Comparison of ENCODE assay signal across 9 cellular contexts in genomic region chr7:42831051-42831952, GRCh38.
DNase-seq lines count a peak whose midpoint lies in the region; ATAC-seq, FAIRE-seq and TF ChIP-seq lines count a peak whose summit lies in the region.
"Had no signal": no experiment of that assay in that cellular context is flagged by ENCODE, and none has a peak within 500 bp of the region (broad histone marks: within the 10 kb centered on the region; RNA-seq: fewer than 3 reads in every experiment).

No MANE protein-coding gene starts in this region.

- H3K9me3 ChIP-seq in right lobe of liver, result no peaks in the 10 kb centered on the region
- H3K9me3 ChIP-seq in uterus, result no peaks in the 10 kb centered on the region
- H3K9me3 ChIP-seq: HAP-1 had no signal

- WGBS in right lobe of liver (ENCODE audit: insufficient coverage, low coverage, low lambda C conversion rate, missing lambda C conversion rate), result 27% methylated on average over 7 of the region's 7 CpGs

- TF ChIP-seq CTCF in BJ (IDR thresholded peaks at IDR 0.05; ENCODE audit: insufficient read depth, low read depth, low read length) (peak; percentile 76), right lobe of liver (IDR thresholded peaks at IDR 0.05) (peak; percentile 34 to 57 (median 49)), uterus (IDR thresholded peaks at IDR 0.05) (peak; percentile 64 to 85 (median 71))

- no peaks in the 10 kb centered on the region for H3K4me1 ChIP-seq in right lobe of liver
- H3K4me1 ChIP-seq in uterus, result peaks cover 0 to 9% of the 10 kb centered on the region in 2 donors
- H3K4me1 ChIP-seq: HAP-1 had no signal

- POLR2A ChIA-PET in BJ (lab: Charles Lee), result no interaction called here

- H3K27ac Mint-ChIP-seq in effector memory CD8-positive, alpha-beta T cell, result no peak overlapping the region

- no peak for TF ChIP-seq POLR2A in right lobe of liver (IDR thresholded peaks at IDR 0.05)
- no peak for TF ChIP-seq POLR2A in uterus (IDR thresholded peaks at IDR 0.05)
- TF ChIP-seq POLR2A in GM12891 (IDR thresholded peaks at IDR 0.05; ENCODE audit: low read depth, low read length), result no peak

- no peaks in the 10 kb centered on the region for H3K36me3 Mint-ChIP-seq in effector memory CD8-positive, alpha-beta T cell (ENCODE audit: insufficient read depth)

- FAIRE-seq in GM12891 (lab: Jason Lieb, UNC), result no peak

- DNase-seq in BJ (ENCODE audit: low read depth), result no peak
- DNase-seq in LHCN-M2 (ENCODE audit: low read depth), result peak; percentile 31
- peak; percentile 34 for DNase-seq in cerebellar cortex (ENCODE audit: low spot score)
- peak in 1 of 3 donors; percentile 21 for DNase-seq in right lobe of liver
- DNase-seq in uterus, result peak; percentile 55 to 57
- DNase-seq in effector memory CD8-positive, alpha-beta T cell, result no peak
- no peak for DNase-seq in GM12891 (ENCODE audit: insufficient read length, low spot score)
- no peak for DNase-seq in NCI-H2196 treated with DMSO at 0.1 percent for 48 hours (lab: John Stamatoyannopoulos, UW; ENCODE audit: unreplicated experiment)

- CTCF ChIA-PET in BJ (lab: Yijun Ruan, JAX), result interaction anchor here (0.5 to 6.2 kb wide), 12 partner anchors 9 to 889 kb away, joined by 3 to 79 read pairs (median 3); no protein-coding TSS in a partner anchor

- no peak overlapping the region for H3K27ac ChIP-seq in right lobe of liver
- H3K27ac ChIP-seq in uterus, result peak overlapping the region; percentile 62 to 68

- H3K36me3 ChIP-seq in BJ (ENCODE audit: control insufficient read depth, insufficient read depth, low read length), result no peaks in the 10 kb centered on the region
- H3K36me3 ChIP-seq in right lobe of liver, result no peaks in the 10 kb centered on the region
- H3K36me3 ChIP-seq in uterus, result no peaks in the 10 kb centered on the region
- H3K36me3 ChIP-seq: HAP-1 had no signal

- no peak overlapping the region for H3K4me3 Mint-ChIP-seq in effector memory CD8-positive, alpha-beta T cell

- no peaks in the 10 kb centered on the region for H3K9me3 Mint-ChIP-seq in effector memory CD8-positive, alpha-beta T cell

- peaks cover 41 to 46% of the 10 kb centered on the region in 2 donors for H3K27me3 Mint-ChIP-seq in effector memory CD8-positive, alpha-beta T cell

- H3K4me1 Mint-ChIP-seq in effector memory CD8-positive, alpha-beta T cell (ENCODE audit: low read depth in 2 of 2), result no peaks in the 10 kb centered on the region

- H3K27me3 ChIP-seq in BJ (ENCODE audit: control insufficient read depth, insufficient read depth, low read length) (peaks cover 2% of the 10 kb centered on the region), right lobe of liver (no peaks in the 10 kb centered on the region), uterus (no peaks in the 10 kb centered on the region)

- intact Hi-C loops in right lobe of liver (cut with DNase I) (no loop called here), uterus (cut with DNase I; ENCODE audit: low total_unique reads) (loop anchor here (10.0 kb wide), 1 partner anchor 887 kb away; no protein-coding TSS in a partner anchor)

- no peak overlapping the region for H3K4me3 ChIP-seq in BJ (ENCODE audit: low read depth, low read length)
- H3K4me3 ChIP-seq in right lobe of liver, result no peak overlapping the region
- H3K4me3 ChIP-seq in uterus, result peak overlapping the region in 1 of 2 donors; percentile 2
- H3K4me3 ChIP-seq: HAP-1 had no signal

- peak; percentile 54 to 74 (median 68) for ATAC-seq in right lobe of liver
- no peak for ATAC-seq in effector memory CD8-positive, alpha-beta T cell (replicated peaks)

TF ChIP-seq in GM12891, 5 proteins besides CTCF, POLR2A, EP300 and RAD21:
- TF ChIP-seq TAF1 (IDR thresholded peaks at IDR 0.05; ENCODE audit: low read depth, low read length), result no peak
- TF ChIP-seq SPI1 (IDR thresholded peaks at IDR 0.05; ENCODE audit: low read depth, low read length), result no peak
- TF ChIP-seq PAX5 (IDR thresholded peaks at IDR 0.05; ENCODE audit: insufficient read depth, low read length, severe bottlenecking), result no peak
- no peak for TF ChIP-seq POLR2AphosphoS5 (IDR thresholded peaks at IDR 0.05; ENCODE audit: low read depth, low read length)
- no peak for TF ChIP-seq POU2F2 (IDR thresholded peaks at IDR 0.05; ENCODE audit: low read depth, low read length)

Comparison
In these comparisons a context has a peak if more than half of its experiments do, and no peak if none do; other contexts are left out.
1. DNase-seq: peak in LHCN-M2 (single experiment), cerebellar cortex (single experiment) and uterus (2 of 2); none in BJ (single experiment), effector memory CD8-positive, alpha-beta T cell (0 of 3), GM12891 (single experiment) and NCI-H2196 treated with DMSO at 0.1 percent for 48 hours (single experiment).
2. H3K27ac ChIP-seq: peak in uterus (2 of 2); none in right lobe of liver (0 of 3).
3. Peak in every context shown above with its lines, with median percentiles within 50 percentile points of each other: CTCF ChIP-seq.